10 cellular contexts compared by ENCODE assay signal in genomic region chr18:48139427-48140347, GRCh38.
DNase-seq lines count a peak whose midpoint lies in the region; ATAC-seq and TF ChIP-seq lines count a peak whose summit lies in the region.
"Had no signal": no experiment of that assay in that cellular context is flagged by ENCODE, and none has a peak within 500 bp of the region (broad histone marks: within the 10 kb centered on the region; RNA-seq: fewer than 3 reads in every experiment).

No MANE protein-coding gene starts in this region.

- peaks cover 0 to 40% (median 8%) of the 10 kb centered on the region in 7 donors for H3K27me3 ChIP-seq in heart right ventricle

- H3K27ac ChIP-seq in heart right ventricle (peak overlapping the region in 4 of 10 donors; percentile 9 to 65 (median 41)), coronary artery (no peak overlapping the region)

- H3K4me3 Mint-ChIP-seq in activated T-cell treated with anti-CD3 and anti-CD28 coated beads, Interleukin-2, amount 50 U/mL, for 4 hours = no peak overlapping the region
- H3K4me3 Mint-ChIP-seq in CD14-positive monocyte = no peak overlapping the region

- H3K4me1 Mint-ChIP-seq in activated T-cell treated with anti-CD3 and anti-CD28 coated beads, Interleukin-2, amount 50 U/mL, for 4 hours (ENCODE audit: low read depth) = peaks cover 8% of the 10 kb centered on the region
- H3K4me1 Mint-ChIP-seq in CD14-positive monocyte = peaks cover 2% of the 10 kb centered on the region

- H3K36me3 ChIP-seq in heart right ventricle = no peaks in the 10 kb centered on the region

- ATAC-seq in heart right ventricle = peak; percentile 61 to 91 (median 80)
- ATAC-seq in sciatic nerve = peak; percentile 56
- no peak for ATAC-seq in GM18861 (IDR thresholded peaks at IDR 0.05; ENCODE audit: unreplicated experiment)
- ATAC-seq in activated T-cell treated with anti-CD3 and anti-CD28 coated beads, Interleukin-2, amount 50 U/mL, for 4 hours = no peak

- TF ChIP-seq CTCF in heart right ventricle (IDR thresholded peaks at IDR 0.05) (no peak), CD14-positive monocyte (IDR thresholded peaks at IDR 0.05) (no peak), coronary artery (IDR thresholded peaks at IDR 0.05) (no peak)

- DNase-seq in H4 (ENCODE audit: low spot score) (peak; percentile 70), NCI-H510A treated with DMSO at 0.1 percent for 48 hours (lab: John Stamatoyannopoulos, UW) (peak; percentile 73), heart right ventricle (peak; percentile 63 to 68), sciatic nerve (ENCODE audit: low spot score) (no peak), CD14-positive monocyte (ENCODE audit: low spot score) (no peak), coronary artery (ENCODE audit: low spot score) (no peak)
- no peak for DNase-seq in activated T-cell treated with anti-CD3 and anti-CD28 coated beads, Interleukin-2, amount 50 U/mL, for 4 hours
- DNase-seq: CD8-positive, alpha-beta memory T cell; stimulated activated CD4-positive, alpha-beta T cell treated with anti-CD3 and anti-CD28 coated beads, Interleukin-12 subunit alpha, Interleukin-12 subunit beta, amount 100 ng/mL, for 4 hours had no signal

- intact Hi-C loops in heart right ventricle (cut with DNase I) (loop anchor here in 1 of 10 donors (5.0 kb wide), 1 partner anchor 48 kb away; no protein-coding TSS in a partner anchor), sciatic nerve (cut with DNase I) (no loop called here), CD14-positive monocyte (cut with micrococcal nuclease) (no loop called here)

- H3K27ac Mint-ChIP-seq in CD14-positive monocyte = no peak overlapping the region

- H3K4me3 ChIP-seq in heart right ventricle (no peak overlapping the region), coronary artery (no peak overlapping the region)

- no peaks in the 10 kb centered on the region for H3K36me3 Mint-ChIP-seq in activated T-cell treated with anti-CD3 and anti-CD28 coated beads, Interleukin-2, amount 50 U/mL, for 4 hours (ENCODE audit: insufficient read depth)
- no peaks in the 10 kb centered on the region for H3K36me3 Mint-ChIP-seq in CD14-positive monocyte
- H3K36me3 Mint-ChIP-seq: CD8-positive, alpha-beta memory T cell had no signal

- H3K9me3 Mint-ChIP-seq in activated T-cell treated with anti-CD3 and anti-CD28 coated beads, Interleukin-2, amount 50 U/mL, for 4 hours = no peaks in the 10 kb centered on the region
- H3K9me3 Mint-ChIP-seq in CD14-positive monocyte = peaks cover 0 to 17% (median 3%) of the 10 kb centered on the region in 7 donors
- H3K9me3 Mint-ChIP-seq: CD8-positive, alpha-beta memory T cell had no signal

- peaks cover 7 to 52% (median 27%) of the 10 kb centered on the region in 9 donors for H3K4me1 ChIP-seq in heart right ventricle

- peaks cover 41% of the 10 kb centered on the region for H3K27me3 Mint-ChIP-seq in activated T-cell treated with anti-CD3 and anti-CD28 coated beads, Interleukin-2, amount 50 U/mL, for 4 hours (ENCODE audit: low read depth)
- H3K27me3 Mint-ChIP-seq in CD14-positive monocyte (ENCODE audit: low read depth in 3 of 3) = peaks cover 46 to 62% (median 51%) of the 10 kb centered on the region in 3 donors

- 47 to 54% methylated on average over 14 of the region's 14 CpGs for WGBS in heart right ventricle, 2 donors

- no peaks in the 10 kb centered on the region for H3K9me3 ChIP-seq in heart right ventricle

Comparison
In these comparisons a context has a peak if more than half of its experiments do, and no peak if none do; other contexts are left out.
1. DNase-seq: peak in H4 (single experiment), NCI-H510A treated with DMSO at 0.1 percent for 48 hours (single experiment) and heart right ventricle (2 of 2); none in sciatic nerve (single experiment), activated T-cell treated with anti-CD3 and anti-CD28 coated beads, Interleukin-2, amount 50 U/mL, for 4 hours (single experiment), CD14-positive monocyte (single experiment) and coronary artery (single experiment).
2. ATAC-seq: peak in heart right ventricle (8 of 8) and sciatic nerve (single experiment); none in GM18861 (single experiment) and activated T-cell treated with anti-CD3 and anti-CD28 coated beads, Interleukin-2, amount 50 U/mL, for 4 hours (0 of 2).